ENCODE assay signal across 18 cellular contexts in genomic region chr15:83287541-83288027, GRCh38. TPM values are rescaled to one million over a fixed set of nuclear protein-coding genes. Genes with fewer than 3 reads are reported as not detected.
DNase-seq lines count a peak whose midpoint lies in the region; ATAC-seq and TF ChIP-seq lines count a peak whose summit lies in the region.
"Had no signal": no experiment of that assay in that cellular context is flagged by ENCODE, and none has a peak within 500 bp of the region (broad histone marks: within the 10 kb centered on the region; RNA-seq: fewer than 3 reads in every experiment).

No MANE protein-coding gene starts in this region.

- peak overlapping the region; percentile 83 for H3K27ac ChIP-seq in mesenchymal stem cell (ENCODE audit: low read length, poor library complexity, severe bottlenecking)
- H3K27ac ChIP-seq: C4-2B, colonic mucosa, right lobe of liver, SK-N-MC, tibial artery had no signal

- H3K4ac ChIP-seq in mesenchymal stem cell (ENCODE audit: low read depth in 1 of 2, low read length in 2 of 2), result no peak overlapping the region

- H3K9ac ChIP-seq in mesenchymal stem cell (ENCODE audit: low read length), result peak overlapping the region; percentile 34

- DNase-seq in AG09309 (ENCODE audit: low read depth) (peak; percentile 96), MG63 (peak; percentile 94), choroid plexus epithelial cell (ENCODE audit: low read depth) (peak; percentile 90), mesenchymal stem cell (peak; percentile 80), NCI-H2227 (lab: John Stamatoyannopoulos, UW; ENCODE audit: unreplicated experiment) (no peak)
- no peak for DNase-seq in activated naive CD4-positive, alpha-beta T cell treated with anti-CD3 and anti-CD28 coated beads, Interleukin-2, amount 50 U/mL, for 16 hours
- no peak for DNase-seq in stimulated activated naive CD8-positive, alpha-beta T cell treated with anti-CD3 and anti-CD28 coated beads, Interleukin-15, Interleukin-2, amounts not matched to agents 100 U/mL and 50 U/mL, for 24 hours
- DNase-seq in stimulated activated CD4-positive, alpha-beta T cell treated with anti-CD3 and anti-CD28 coated beads, Interleukin-4, amount 100 ng/mL, for 4 hours, result no peak
- DNase-seq: activated CD4-positive, alpha-beta T cell treated with anti-CD3 and anti-CD28 coated beads for 36 hours; activated effector memory CD4-positive, alpha-beta T cell treated with Interleukin-2 at 50 U/mL for 16 hours; colonic mucosa; hippocampal formation; mucosa of descending colon; NCI-H510A; right lobe of liver; tibial artery had no signal

- no peak for ATAC-seq in stimulated activated naive CD8-positive, alpha-beta T cell treated with anti-CD3 and anti-CD28 coated beads, Interleukin-15, Interleukin-2, amounts not matched to agents 100 U/mL and 50 U/mL, for 24 hours
- ATAC-seq: activated CD4-positive, alpha-beta T cell treated with anti-CD3 and anti-CD28 coated beads for 36 hours; mucosa of descending colon; right lobe of liver had no signal

- H2AFZ ChIP-seq in mesenchymal stem cell (ENCODE audit: low read depth, low read length), result no peak overlapping the region

- H3K9me3 ChIP-seq in MG63, result no peaks in the 10 kb centered on the region
- H3K9me3 ChIP-seq in mesenchymal stem cell (ENCODE audit: control insufficient read depth, low read length), result no peaks in the 10 kb centered on the region
- H3K9me3 ChIP-seq: colonic mucosa, mucosa of descending colon, right lobe of liver, tibial artery had no signal

- no peak overlapping the region for H4K8ac ChIP-seq in mesenchymal stem cell (ENCODE audit: low read length)

- H2BK5ac ChIP-seq in mesenchymal stem cell (ENCODE audit: low read depth, low read length, poor library complexity, severe bottlenecking), result no peak overlapping the region

- peaks cover 26% of the 10 kb centered on the region for H3K4me1 ChIP-seq in mesenchymal stem cell (ENCODE audit: control insufficient read depth, insufficient read depth, low read depth, low read length)
- H3K4me1 ChIP-seq: colonic mucosa, right lobe of liver had no signal

- H3K4me2 ChIP-seq in mesenchymal stem cell (ENCODE audit: low read length, poor library complexity, severe bottlenecking), result no peak overlapping the region

- H3K23ac ChIP-seq in mesenchymal stem cell (ENCODE audit: low read length in 2 of 2), result no peak overlapping the region

- H4K91ac ChIP-seq in mesenchymal stem cell (ENCODE audit: low read length), result no peak overlapping the region

- TF ChIP-seq CTCF in AG09309 (IDR thresholded peaks at IDR 0.05; ENCODE audit: control insufficient read depth, insufficient read depth, low read depth, low read length, missing control alignments) (no peak), choroid plexus epithelial cell (conservative IDR thresholded peaks at IDR 0.05; ENCODE audit: low read depth, low read length) (no peak)

- H3K18ac ChIP-seq in mesenchymal stem cell (ENCODE audit: low read depth in 1 of 2, low read length in 2 of 2), result no peak overlapping the region

- no peak overlapping the region for H2AK5ac ChIP-seq in mesenchymal stem cell (ENCODE audit: low read length, severe bottlenecking)

- H3K27me3 ChIP-seq in MG63, result no peaks in the 10 kb centered on the region
- H3K27me3 ChIP-seq in mesenchymal stem cell (ENCODE audit: control insufficient read depth in 1 of 2, insufficient read depth in 1 of 2, low read length in 2 of 2), result no peaks in the 10 kb centered on the region

- peaks cover 4% of the 10 kb centered on the region for H3K79me1 ChIP-seq in mesenchymal stem cell (replicated peaks; ENCODE audit: low read length, poor library complexity, severe bottlenecking)

- H3K36me3 ChIP-seq in MG63 (peaks cover 3% of the 10 kb centered on the region; the same call in 1 of the 2 replicates), mesenchymal stem cell (ENCODE audit: control insufficient read depth in 1 of 2, insufficient read depth in 2 of 2, low read depth in 1 of 2, low read length in 2 of 2) (no peaks in the 10 kb centered on the region)
- H3K36me3 ChIP-seq: colonic mucosa, right lobe of liver, tibial artery had no signal

- H3K4me3 ChIP-seq in AG09309 (ENCODE audit: control insufficient read depth, low read depth, low read length) (no peak overlapping the region), MG63 (no peak overlapping the region), choroid plexus epithelial cell (ENCODE audit: low read depth, low read length) (no peak overlapping the region), mesenchymal stem cell (ENCODE audit: insufficient read depth in 1 of 2, low read depth in 1 of 2, low read length in 2 of 2) (no peak overlapping the region)
- H3K4me3 ChIP-seq: colonic mucosa, mucosa of descending colon, right lobe of liver, SK-N-MC, tibial artery had no signal

- H2BK15ac ChIP-seq in mesenchymal stem cell (ENCODE audit: low read depth, poor library complexity, severe bottlenecking), result no peak overlapping the region

- H3K14ac ChIP-seq in mesenchymal stem cell (ENCODE audit: low read length in 2 of 2), result no peak overlapping the region

- no peak overlapping the region for H2BK12ac ChIP-seq in mesenchymal stem cell (ENCODE audit: low read length in 2 of 2)

- WGBS in mesenchymal stem cell, result 7% methylated on average over 3 of the region's 3 CpGs

- no peak overlapping the region for H2BK120ac ChIP-seq in mesenchymal stem cell (ENCODE audit: low read depth, low read length)

RNA-seq across cellular contexts. Expression of gene BNC1, which starts 3.1 kb away (rescaled TPM):
- total RNA-seq in MG63 (2014; rRNA removed; shearing (Covaris generic); ENCODE audit: low replicate concordance), result 23.5 and 28.6 TPM in 2 replicates
- polyA plus RNA-seq in mesenchymal stem cell (2013, experiment 1 of 2), result 2.7 TPM
- 2.7 TPM for polyA plus RNA-seq in mesenchymal stem cell (2013, experiment 2 of 2)
- total RNA-seq: activated CD4-positive, alpha-beta T cell treated with anti-CD3 and anti-CD28 coated beads for 36 hours; colonic mucosa had no signal

Comparison
In these comparisons a context has a peak if more than half of its experiments do, and no peak if none do; other contexts are left out.
1. DNase-seq: peak in AG09309 (single experiment), MG63 (single experiment), choroid plexus epithelial cell (single experiment) and mesenchymal stem cell (single experiment); none in activated naive CD4-positive, alpha-beta T cell treated with anti-CD3 and anti-CD28 coated beads, Interleukin-2, amount 50 U/mL, for 16 hours (single experiment), NCI-H2227 (single experiment), stimulated activated naive CD8-positive, alpha-beta T cell treated with anti-CD3 and anti-CD28 coated beads, Interleukin-15, Interleukin-2, amounts not matched to agents 100 U/mL and 50 U/mL, for 24 hours (single experiment) and stimulated activated CD4-positive, alpha-beta T cell treated with anti-CD3 and anti-CD28 coated beads, Interleukin-4, amount 100 ng/mL, for 4 hours (0 of 2).